Comparison of ENCODE assay signal across 1 cellular context in genomic region chrX:1249101-1249887, GRCh38.
TF ChIP-seq lines count a peak whose summit lies in the region.

No MANE protein-coding gene starts in this region.

TF ChIP-seq in K562, 482 proteins besides CTCF, POLR2A, EP300 and RAD21 (continued from another document):
- TF ChIP-seq CREB3L1 (IDR thresholded peaks at IDR 0.05; ENCODE audit: borderline replicate concordance, low read depth) (no peak), NR2C2 (CRISPR knock-in tag; IDR thresholded peaks at IDR 0.05) (no peak), NR2C2 (tag; IDR thresholded peaks at IDR 0.05) (peak; percentile 43; the same call in 1 of the 2 replicates), GABPA (tag; conservative IDR thresholded peaks at IDR 0.05; ENCODE audit: low read depth) (peak; percentile 31; the same call in 1 of the 2 replicates), TEAD4 (IDR thresholded peaks at IDR 0.05; ENCODE audit: low read length) (peak; percentile 59; the same call in 1 of the 2 replicates), TEAD4 (CRISPR knock-in tag; IDR thresholded peaks at IDR 0.05; ENCODE audit: borderline replicate concordance) (no peak), VEZF1 (CRISPR knock-in tag; IDR thresholded peaks at IDR 0.05) (peak; percentile 46; the same call in 1 of the 2 replicates), NFE2L1 (tag; IDR thresholded peaks at IDR 0.05; ENCODE audit: borderline replicate concordance, low read depth) (no peak), ETV1 (tag; conservative IDR thresholded peaks at IDR 0.05; ENCODE audit: low read depth) (peak; percentile 24; the same call in 1 of the 2 replicates), ZNF57 (CRISPR knock-in tag; IDR thresholded peaks at IDR 0.05) (no peak), KLF16 (IDR thresholded peaks at IDR 0.05) (peak; percentile 47; the same call in 1 of the 2 replicates), CBFA2T3 (IDR thresholded peaks at IDR 0.05) (peak; percentile 26; the same call in 1 of the 2 replicates), CTBP1 (IDR thresholded peaks at IDR 0.05; ENCODE audit: borderline replicate concordance) (peak; percentile 24; the same call in 1 of the 2 replicates), CHAMP1 (IDR thresholded peaks at IDR 0.05) (no peak), ZNF511 (CRISPR knock-in tag; IDR thresholded peaks at IDR 0.05) (no peak), ZBTB9 (CRISPR knock-in tag; IDR thresholded peaks at IDR 0.05) (peak; percentile 99), ETV6 (IDR thresholded peaks at IDR 0.05; ENCODE audit: borderline replicate concordance in 1 of 2, low read depth in 2 of 2, low read length in 1 of 2) (peak in 1 of 2 experiments; percentile 86; a peak in 2 of 4 replicates), ETV6 (CRISPR knock-in tag; IDR thresholded peaks at IDR 0.05; ENCODE audit: borderline replicate concordance) (no peak)
